14 cellular contexts compared by ENCODE assay signal in the genomic region with DNA sequence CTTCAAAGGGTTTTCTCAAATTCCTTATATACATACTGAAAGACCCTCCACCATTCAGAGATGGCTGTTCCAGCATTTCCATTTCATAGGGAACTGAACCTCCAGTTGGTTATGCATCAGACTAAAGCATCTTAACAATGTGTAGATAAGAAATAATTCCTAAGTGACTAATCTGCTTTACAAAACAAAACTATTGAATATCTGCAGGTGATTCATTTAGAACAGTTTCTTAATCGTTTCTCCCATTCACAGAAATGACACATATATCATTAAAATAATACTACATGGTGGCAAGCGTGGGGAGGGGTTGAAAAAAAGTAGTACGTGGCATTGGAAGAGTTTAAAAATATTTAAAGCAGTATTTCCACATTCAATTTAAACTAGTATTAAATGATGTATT. TPM values are rescaled to one million over a fixed set of nuclear protein-coding genes. Genes with fewer than 3 reads are reported as not detected.
DNase-seq lines count a peak whose midpoint lies in the region; ATAC-seq and TF ChIP-seq lines count a peak whose summit lies in the region.
"Had no signal": no experiment of that assay in that cellular context is flagged by ENCODE, and none has a peak within 500 bp of the region (broad histone marks: within the 10 kb centered on the region; RNA-seq: fewer than 3 reads in every experiment).

No MANE protein-coding gene starts in this region.

- no peak overlapping the region for H3K9ac ChIP-seq in BLaER1 treated with 17β-estradiol and CSF1 and Interleukin-3, amounts not matched to agents 10 nM and 100 nM
- no peak overlapping the region for H3K9ac ChIP-seq in MM.1S (ENCODE audit: low read length)

- peaks cover 0 to 46% (median 20%) of the 10 kb centered on the region in 11 experiments; a peak in 16 of 22 replicates for H4K20me1 ChIP-seq in BLaER1 treated with 17β-estradiol and CSF1 and Interleukin-3, amounts not matched to agents 10 nM and 100 nM
- H4K20me1 ChIP-seq in MM.1S (ENCODE audit: insufficient read depth, low read length): no peaks in the 10 kb centered on the region

- no peak overlapping the region for H2AFZ ChIP-seq in MM.1S (ENCODE audit: low read length)

- no peak overlapping the region for H3K4me3 ChIP-seq in BLaER1 treated with 17β-estradiol and CSF1 and Interleukin-3, amounts not matched to agents 10 nM and 100 nM
- no peak overlapping the region for H3K4me3 ChIP-seq in MM.1S (ENCODE audit: low read length)
- H3K4me3 ChIP-seq in astrocyte of the spinal cord (ENCODE audit: low read depth, low read length): no peak overlapping the region
- no peak overlapping the region for H3K4me3 ChIP-seq in ascending aorta
- no peak overlapping the region for H3K4me3 ChIP-seq in right lobe of liver
- H3K4me3 ChIP-seq: GM12878, pancreas, tibial artery had no signal

- no peak for ATAC-seq in natural killer cell treated with Interleukin-12 subunit alpha and Interleukin-12 subunit beta and Interleukin-15 and Interleukin-18, amount 100 ng/mL, for 72 hours
- no peak for ATAC-seq in right lobe of liver
- ATAC-seq: pancreas had no signal

- H3K79me2 ChIP-seq in MM.1S (ENCODE audit: low read length): peaks cover 39% of the 10 kb centered on the region

- TF ChIP-seq POLR2A in right lobe of liver (IDR thresholded peaks at IDR 0.05): no peak

- H3K36me3 ChIP-seq in BLaER1 treated with 17β-estradiol and CSF1 and Interleukin-3, amounts not matched to agents 10 nM and 100 nM: peaks cover 90 to 100% (median 100%) of the 10 kb centered on the region in 11 experiments
- H3K36me3 ChIP-seq in MM.1S (replicated peaks; ENCODE audit: insufficient read depth, low read length) (peaks cover 20% of the 10 kb centered on the region; the same call in 1 of the 2 replicates), ascending aorta (peaks cover 52 to 92% of the 10 kb centered on the region in 2 donors), right lobe of liver (peaks cover 0 to 76% (median 15%) of the 10 kb centered on the region in 4 donors)

- H3K4me1 Mint-ChIP-seq in natural killer cell treated with Interleukin-12 subunit alpha and Interleukin-12 subunit beta and Interleukin-15 and Interleukin-18, amount 100 ng/mL, for 72 hours (ENCODE audit: low read depth in 2 of 2): peaks cover 14 to 25% of the 10 kb centered on the region in 2 donors

- WGBS in right lobe of liver (ENCODE audit: insufficient coverage, low coverage, low lambda C conversion rate, missing lambda C conversion rate): 74% methylated on average over 3 of the region's 3 CpGs

- no peaks in the 10 kb centered on the region for H3K27me3 Mint-ChIP-seq in natural killer cell treated with Interleukin-12 subunit alpha and Interleukin-12 subunit beta and Interleukin-15 and Interleukin-18, amount 100 ng/mL, for 72 hours

- H3K9me3 ChIP-seq in BLaER1 treated with 17β-estradiol and CSF1 and Interleukin-3, amounts not matched to agents 10 nM and 100 nM (replicated peaks in 1 of 11): no peaks in the 10 kb centered on the region
- H3K9me3 ChIP-seq in MM.1S (replicated peaks; ENCODE audit: insufficient read depth, low read length) (no peaks in the 10 kb centered on the region), ascending aorta (no peaks in the 10 kb centered on the region), right lobe of liver (no peaks in the 10 kb centered on the region)
- H3K9me3 ChIP-seq: pancreas, tibial artery had no signal

- H3K4me1 ChIP-seq in BLaER1 treated with 17β-estradiol and CSF1 and Interleukin-3, amounts not matched to agents 10 nM and 100 nM: peaks cover 15 to 24% (median 19%) of the 10 kb centered on the region in 10 experiments
- H3K4me1 ChIP-seq in MM.1S (ENCODE audit: low read length): peaks cover 16% of the 10 kb centered on the region
- H3K4me1 ChIP-seq in ascending aorta: no peaks in the 10 kb centered on the region
- no peaks in the 10 kb centered on the region for H3K4me1 ChIP-seq in right lobe of liver
- H3K4me1 ChIP-seq: pancreas, tibial artery had no signal

- no peak for DNase-seq in MM.1S
- peak; percentile 83 for DNase-seq in astrocyte of the spinal cord (ENCODE audit: low read depth, low spot score)
- no peak for DNase-seq in natural killer cell treated with Interleukin-12 subunit alpha and Interleukin-12 subunit beta and Interleukin-15 and Interleukin-18, amount 100 ng/mL, for 72 hours (ENCODE audit: low spot score)
- no peak for DNase-seq in DMS 273 (lab: John Stamatoyannopoulos, UW; ENCODE audit: unreplicated experiment)
- DNase-seq in T-helper 9 cell: no peak
- no peak for DNase-seq in ascending aorta (ENCODE audit: low spot score in 2 of 2)
- DNase-seq in right lobe of liver: no peak
- DNase-seq: caudate nucleus, NCI-H1417 treated with DMSO at 0.1 percent for 48 hours, pancreas, tibial artery had no signal

- H3K27me3 ChIP-seq in BLaER1 treated with 17β-estradiol and CSF1 and Interleukin-3, amounts not matched to agents 10 nM and 100 nM: no peaks in the 10 kb centered on the region
- H3K27me3 ChIP-seq in MM.1S (replicated peaks; ENCODE audit: insufficient read depth, low read length): no peaks in the 10 kb centered on the region
- no peaks in the 10 kb centered on the region for H3K27me3 ChIP-seq in ascending aorta
- no peaks in the 10 kb centered on the region for H3K27me3 ChIP-seq in right lobe of liver
- H3K27me3 ChIP-seq: pancreas, tibial artery had no signal

- no peaks in the 10 kb centered on the region for H3K9me3 Mint-ChIP-seq in natural killer cell treated with Interleukin-12 subunit alpha and Interleukin-12 subunit beta and Interleukin-15 and Interleukin-18, amount 100 ng/mL, for 72 hours
- H3K9me3 Mint-ChIP-seq: T-helper 2 cell treated with Interferon-gamma antibody and Interleukin-4, amounts not matched to agents 5 μg/mL and 100 μg/mL, for 36 hours had no signal

- H3K36me3 Mint-ChIP-seq in natural killer cell treated with Interleukin-12 subunit alpha and Interleukin-12 subunit beta and Interleukin-15 and Interleukin-18, amount 100 ng/mL, for 72 hours: peaks cover 15% of the 10 kb centered on the region

- H3K4me3 Mint-ChIP-seq in natural killer cell treated with Interleukin-12 subunit alpha and Interleukin-12 subunit beta and Interleukin-15 and Interleukin-18, amount 100 ng/mL, for 72 hours: no peak overlapping the region
- H3K4me3 Mint-ChIP-seq: T-helper 2 cell treated with Interferon-gamma antibody and Interleukin-4, amounts not matched to agents 5 μg/mL and 100 μg/mL, for 36 hours had no signal

- TF ChIP-seq CTCF in MM.1S (IDR thresholded peaks at IDR 0.05; ENCODE audit: low read length): no peak
- TF ChIP-seq CTCF in astrocyte of the spinal cord (IDR thresholded peaks at IDR 0.05; ENCODE audit: low read depth, low read length): no peak
- TF ChIP-seq CTCF in ascending aorta (IDR thresholded peaks at IDR 0.05): no peak
- no peak for TF ChIP-seq CTCF in right lobe of liver (IDR thresholded peaks at IDR 0.05)

- peak overlapping the region; percentile 78 to 79 for H3K27ac Mint-ChIP-seq in natural killer cell treated with Interleukin-12 subunit alpha and Interleukin-12 subunit beta and Interleukin-15 and Interleukin-18, amount 100 ng/mL, for 72 hours

- H3K27ac ChIP-seq in BLaER1 treated with 17β-estradiol and CSF1 and Interleukin-3, amounts not matched to agents 10 nM and 100 nM: no peak overlapping the region
- no peak overlapping the region for H3K27ac ChIP-seq in MM.1S (ENCODE audit: low read length)
- H3K27ac ChIP-seq in ascending aorta: no peak overlapping the region
- no peak overlapping the region for H3K27ac ChIP-seq in right lobe of liver
- H3K27ac ChIP-seq: pancreas, tibial artery had no signal

- no peaks in the 10 kb centered on the region for H3F3A ChIP-seq in MM.1S (ENCODE audit: insufficient read depth, low read length)

- intact Hi-C loops in ascending aorta (cut with DNase I) (no loop called here), right lobe of liver (cut with DNase I) (no loop called here)

- H3K9me2 ChIP-seq in MM.1S (replicated peaks; ENCODE audit: insufficient read depth, low read length): no peaks in the 10 kb centered on the region

- peak overlapping the region in 9 of 11 experiments; percentile 2 to 70 (median 47); a peak in 13 of 22 replicates for H3K4me2 ChIP-seq in BLaER1 treated with 17β-estradiol and CSF1 and Interleukin-3, amounts not matched to agents 10 nM and 100 nM
- H3K4me2 ChIP-seq in MM.1S (ENCODE audit: low read depth, low read length): peak overlapping the region; percentile 50

- in situ Hi-C loops in astrocyte of the spinal cord (cut with HindIII; ENCODE audit: low sequenced_read_pairs): no loop called here

RNA-seq across cellular contexts. Expression of a gene that starts 19.5 kb away (rescaled TPM):
- 10 to 100 TPM; 63.5 to 65.2 TPM for total RNA-seq in natural killer cell treated with Interleukin-12 subunit alpha and Interleukin-12 subunit beta and Interleukin-15 and Interleukin-18, amount 100 ng/mL, for 72 hours
- total RNA-seq in ascending aorta (56.0 TPM), right lobe of liver (10 to 100 TPM; 23.1 to 38.9 (median 29.5) TPM)

RNA-seq across cellular contexts. Expression of a gene that starts 34.2 kb away (rescaled TPM):
- 10 to 100 TPM; 27.6 to 37.0 TPM for total RNA-seq in natural killer cell treated with Interleukin-12 subunit alpha and Interleukin-12 subunit beta and Interleukin-15 and Interleukin-18, amount 100 ng/mL, for 72 hours
- 10.0 TPM for total RNA-seq in ascending aorta
- 10 to 100 TPM; 22.5 to 35.4 (median 29.4) TPM for total RNA-seq in right lobe of liver
